In the genomic region with DNA sequence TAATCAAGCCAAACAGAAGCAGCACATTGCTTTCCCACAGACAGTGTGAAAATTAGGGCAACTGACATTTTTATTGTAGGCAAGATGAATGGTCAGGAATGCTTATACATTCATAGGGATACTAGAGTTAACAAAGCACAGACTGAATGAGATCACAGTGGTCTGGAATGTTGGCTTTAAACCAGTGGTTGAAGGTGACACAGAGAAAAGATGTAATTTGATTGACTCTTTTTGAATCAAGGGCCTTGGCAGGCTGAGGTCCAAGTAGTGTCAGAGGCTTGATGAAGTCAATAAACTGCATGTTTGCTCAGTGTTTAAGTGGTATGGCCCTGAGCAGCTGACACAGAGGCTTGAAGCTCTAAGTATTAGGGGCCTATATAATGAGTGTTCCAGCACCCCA, we compare ENCODE assay signal across 21 cellular contexts.
DNase-seq lines count a peak whose midpoint lies in the region; ATAC-seq, FAIRE-seq and TF ChIP-seq lines count a peak whose summit lies in the region.
"Had no signal": no experiment of that assay in that cellular context is flagged by ENCODE, and none has a peak within 500 bp of the region (broad histone marks: within the 10 kb centered on the region; RNA-seq: fewer than 3 reads in every experiment).

No MANE protein-coding gene starts in this region.

- TF ChIP-seq CTCF in body of pancreas (IDR thresholded peaks at IDR 0.05) (no peak), pancreas (IDR thresholded peaks at IDR 0.05) (no peak), gastrocnemius medialis (IDR thresholded peaks at IDR 0.05 in 4 of 5, conservative IDR thresholded peaks at IDR 0.05 in 1 of 5) (no peak)

- H3K4me3 ChIP-seq in body of pancreas (no peak overlapping the region), pancreas (no peak overlapping the region), gastrocnemius medialis (no peak overlapping the region)
- H3K4me3 ChIP-seq: BLaER1, breast epithelium had no signal

- H3K9me3 ChIP-seq in body of pancreas (no peaks in the 10 kb centered on the region), pancreas (no peaks in the 10 kb centered on the region), gastrocnemius medialis (peaks cover 0 to 4% (median 0%) of the 10 kb centered on the region in 3 donors)
- H3K9me3 ChIP-seq: BLaER1, breast epithelium had no signal

- peak; percentile 82 for ATAC-seq in body of pancreas
- peak; percentile 75 to 81 (median 76) for ATAC-seq in pancreas
- ATAC-seq in gastrocnemius medialis, result no peak
- ATAC-seq: activated T-helper 17 cell treated with anti-CD3 and anti-CD28 coated beads, Interleukin-2, amount 50 U/mL, for 72 hours; PC-3; stimulated activated naive B cell treated with anti-CD40 and anti-IgM and Interleukin-4, amounts not matched to agents 10 μg/mL and 1 μg/mL and 100 μg/mL, for 72 hours had no signal

- H3K4me3 Mint-ChIP-seq in activated T-helper 1 cell treated with anti-CD3 and anti-CD28 coated beads, Interleukin-12 subunit alpha, Interleukin-12 subunit beta, Interleukin-2, Interleukin-4 antibody, amounts not matched to agents 30 ng/mL and 10 ng/mL and 1 ng/mL, durations not matched to agents 14 hours and 24 hours and 36 hours, result no peak overlapping the region
- H3K4me3 Mint-ChIP-seq: activated T-helper 17 cell treated with anti-CD3 and anti-CD28 coated beads, Interleukin-2, amount 50 U/mL, for 72 hours; neural crest cell; stimulated activated naive B cell treated with anti-CD40 and anti-IgM and Interleukin-4, amounts not matched to agents 10 μg/mL and 1 μg/mL and 100 μg/mL, for 72 hours had no signal

- no peak for FAIRE-seq in pancreas (lab: Jason Lieb, UNC)

- TF ChIP-seq POLR2A in body of pancreas (IDR thresholded peaks at IDR 0.05), result no peak
- no peak for TF ChIP-seq POLR2A in gastrocnemius medialis (IDR thresholded peaks at IDR 0.05)

- no peaks in the 10 kb centered on the region for H3K9me3 Mint-ChIP-seq in activated T-helper 1 cell treated with anti-CD3 and anti-CD28 coated beads, Interleukin-12 subunit alpha, Interleukin-12 subunit beta, Interleukin-2, Interleukin-4 antibody, amounts not matched to agents 30 ng/mL and 10 ng/mL and 1 ng/mL, durations not matched to agents 14 hours and 24 hours and 36 hours
- H3K9me3 Mint-ChIP-seq: activated T-helper 17 cell treated with anti-CD3 and anti-CD28 coated beads, Interleukin-2, amount 50 U/mL, for 72 hours; neural crest cell; stimulated activated naive B cell treated with anti-CD40 and anti-IgM and Interleukin-4, amounts not matched to agents 10 μg/mL and 1 μg/mL and 100 μg/mL, for 72 hours had no signal

- H3K27ac Mint-ChIP-seq in activated T-helper 1 cell treated with anti-CD3 and anti-CD28 coated beads, Interleukin-12 subunit alpha, Interleukin-12 subunit beta, Interleukin-2, Interleukin-4 antibody, amounts not matched to agents 30 ng/mL and 10 ng/mL and 1 ng/mL, durations not matched to agents 14 hours and 24 hours and 36 hours, result no peak overlapping the region
- H3K27ac Mint-ChIP-seq: activated T-helper 17 cell treated with anti-CD3 and anti-CD28 coated beads, Interleukin-2, amount 50 U/mL, for 72 hours; stimulated activated naive B cell treated with anti-CD40 and anti-IgM and Interleukin-4, amounts not matched to agents 10 μg/mL and 1 μg/mL and 100 μg/mL, for 72 hours had no signal

- in situ Hi-C loops in gastrocnemius medialis (cut with MboI; ENCODE audit: low sequenced_read_pairs in 4 of 4), result no loop called here

- no peaks in the 10 kb centered on the region for H3K36me3 Mint-ChIP-seq in activated T-helper 1 cell treated with anti-CD3 and anti-CD28 coated beads, Interleukin-12 subunit alpha, Interleukin-12 subunit beta, Interleukin-2, Interleukin-4 antibody, amounts not matched to agents 30 ng/mL and 10 ng/mL and 1 ng/mL, durations not matched to agents 14 hours and 24 hours and 36 hours (ENCODE audit: low read depth)
- H3K36me3 Mint-ChIP-seq: stimulated activated naive B cell treated with anti-CD40 and anti-IgM and Interleukin-4, amounts not matched to agents 10 μg/mL and 1 μg/mL and 100 μg/mL, for 72 hours had no signal

- peak overlapping the region in 3 of 4 donors; percentile 58 to 80 (median 74) for H3K27ac ChIP-seq in body of pancreas
- H3K27ac ChIP-seq in pancreas, result peak overlapping the region; percentile 6 to 56 (median 35)
- no peak overlapping the region for H3K27ac ChIP-seq in gastrocnemius medialis
- H3K27ac ChIP-seq: 22Rv1, BLaER1, breast epithelium had no signal

- H3K4me1 Mint-ChIP-seq in activated T-helper 1 cell treated with anti-CD3 and anti-CD28 coated beads, Interleukin-12 subunit alpha, Interleukin-12 subunit beta, Interleukin-2, Interleukin-4 antibody, amounts not matched to agents 30 ng/mL and 10 ng/mL and 1 ng/mL, durations not matched to agents 14 hours and 24 hours and 36 hours (ENCODE audit: low read depth), result no peaks in the 10 kb centered on the region
- H3K4me1 Mint-ChIP-seq: activated T-helper 17 cell treated with anti-CD3 and anti-CD28 coated beads, Interleukin-2, amount 50 U/mL, for 72 hours; neural crest cell; stimulated activated naive B cell treated with anti-CD40 and anti-IgM and Interleukin-4, amounts not matched to agents 10 μg/mL and 1 μg/mL and 100 μg/mL, for 72 hours had no signal

- peaks cover 43% of the 10 kb centered on the region for H3K4me1 ChIP-seq in body of pancreas
- peaks cover 10 to 38% (median 19%) of the 10 kb centered on the region in 3 donors for H3K4me1 ChIP-seq in pancreas
- no peaks in the 10 kb centered on the region for H3K4me1 ChIP-seq in gastrocnemius medialis
- H3K4me1 ChIP-seq: BLaER1, breast epithelium had no signal

- intact Hi-C loops in body of pancreas (cut with DNase I), result no loop called here
- intact Hi-C loops in pancreas (cut with DNase I), result no loop called here
- intact Hi-C loops in activated T-helper 1 cell treated with anti-CD3 and anti-CD28 coated beads, Interleukin-12 subunit alpha, Interleukin-12 subunit beta, Interleukin-2, Interleukin-4 antibody, amounts not matched to agents 30 ng/mL and 10 ng/mL and 1 ng/mL, durations not matched to agents 14 hours and 24 hours and 36 hours (cut with micrococcal nuclease), result no loop called here
- intact Hi-C loops in gastrocnemius medialis (cut with DNase I; ENCODE audit: low total_unique reads), result no loop called here

- H3K36me3 ChIP-seq in body of pancreas (replicated peaks in 1 of 2; ENCODE audit: insufficient read depth in 1 of 2, low read depth in 2 of 2), result no peaks in the 10 kb centered on the region
- no peaks in the 10 kb centered on the region for H3K36me3 ChIP-seq in pancreas
- H3K36me3 ChIP-seq in gastrocnemius medialis, result no peaks in the 10 kb centered on the region
- H3K36me3 ChIP-seq: BLaER1, breast epithelium had no signal

- no peaks in the 10 kb centered on the region for H3K27me3 Mint-ChIP-seq in activated T-helper 1 cell treated with anti-CD3 and anti-CD28 coated beads, Interleukin-12 subunit alpha, Interleukin-12 subunit beta, Interleukin-2, Interleukin-4 antibody, amounts not matched to agents 30 ng/mL and 10 ng/mL and 1 ng/mL, durations not matched to agents 14 hours and 24 hours and 36 hours (ENCODE audit: insufficient read depth)
- H3K27me3 Mint-ChIP-seq: activated T-helper 17 cell treated with anti-CD3 and anti-CD28 coated beads, Interleukin-2, amount 50 U/mL, for 72 hours; stimulated activated naive B cell treated with anti-CD40 and anti-IgM and Interleukin-4, amounts not matched to agents 10 μg/mL and 1 μg/mL and 100 μg/mL, for 72 hours had no signal

- H3K27me3 ChIP-seq in body of pancreas (no peaks in the 10 kb centered on the region), pancreas (no peaks in the 10 kb centered on the region), gastrocnemius medialis (no peaks in the 10 kb centered on the region)
- H3K27me3 ChIP-seq: BLaER1, breast epithelium had no signal

- DNase-seq in DMS153 (lab: John Stamatoyannopoulos, UW), result peak; percentile 17
- DNase-seq in DMS153 treated with DMSO at 0.1 percent for 48 hours (lab: John Stamatoyannopoulos, UW; ENCODE audit: unreplicated experiment), result no peak
- peak; percentile 44 for DNase-seq in NCI-H146 (lab: John Stamatoyannopoulos, UW)
- DNase-seq in body of pancreas, result peak in 3 of 4 donors; percentile 45 to 59 (median 51)
- peak in 3 of 6 donors; percentile 33 to 52 (median 39) for DNase-seq in pancreas
- no peak for DNase-seq in amygdala (lab: John Stamatoyannopoulos, UW)
- DNase-seq in activated T-helper 1 cell treated with anti-CD3 and anti-CD28 coated beads, Interleukin-12 subunit alpha, Interleukin-12 subunit beta, Interleukin-2, Interleukin-4 antibody, amounts not matched to agents 30 ng/mL and 10 ng/mL and 1 ng/mL, durations not matched to agents 14 hours and 24 hours and 36 hours (ENCODE audit: low spot score), result no peak
- DNase-seq in gastrocnemius medialis, result no peak
- DNase-seq: activated CD4-positive, alpha-beta T cell treated with anti-CD3 and anti-CD28 coated beads for 1 hour; dermis blood vessel endothelial cell; NCI-H1436; NCI-H345; PC-3; stimulated activated CD4-positive, alpha-beta T cell treated with anti-CD3 and anti-CD28 coated beads, Interleukin-15, amount 100 ng/mL, for 24 hours; stimulated activated naive B cell treated with anti-CD40 and anti-IgM and Interleukin-4, amounts not matched to agents 10 μg/mL and 1 μg/mL and 100 μg/mL, for 72 hours; T1000 had no signal

Comparison
In these comparisons a context has a peak if more than half of its experiments do, and no peak if none do; other contexts are left out.
1. DNase-seq: peak in DMS153 (single experiment), NCI-H146 (single experiment) and body of pancreas (3 of 4); none in DMS153 treated with DMSO at 0.1 percent for 48 hours (single experiment), amygdala (0 of 56), activated T-helper 1 cell treated with anti-CD3 and anti-CD28 coated beads, Interleukin-12 subunit alpha, Interleukin-12 subunit beta, Interleukin-2, Interleukin-4 antibody, amounts not matched to agents 30 ng/mL and 10 ng/mL and 1 ng/mL, durations not matched to agents 14 hours and 24 hours and 36 hours (single experiment) and gastrocnemius medialis (0 of 2).
2. ATAC-seq: peak in body of pancreas (single experiment) and pancreas (4 of 4); none in gastrocnemius medialis (0 of 2).
3. H3K27ac ChIP-seq: peak in body of pancreas (3 of 4) and pancreas (4 of 4); none in gastrocnemius medialis (0 of 4).